ENCODE assay signal across 14 cellular contexts in the genomic region with DNA sequence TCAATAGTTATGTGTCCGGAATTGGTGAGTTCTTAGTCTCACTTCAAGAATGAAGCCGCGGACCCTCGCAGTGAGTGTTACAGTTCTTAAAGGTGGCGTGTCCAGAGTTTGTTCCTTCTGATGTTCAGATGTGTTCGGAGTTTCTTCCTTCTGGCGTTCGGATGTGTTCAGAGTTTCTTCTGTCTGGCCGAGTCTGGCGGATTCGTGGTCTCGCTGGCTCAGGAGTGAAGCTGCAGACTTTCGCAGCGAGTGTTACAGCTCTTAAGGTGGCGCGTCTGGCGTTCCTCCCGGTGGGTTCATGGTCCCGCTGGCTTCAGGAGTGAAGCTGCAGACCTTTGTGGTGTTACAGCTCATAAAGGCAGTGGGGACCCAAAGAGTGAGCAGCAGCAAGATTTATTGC. TPM values are rescaled to one million over a fixed set of nuclear protein-coding genes. Genes with fewer than 3 reads are reported as not detected.
"Had no signal": no experiment of that assay in that cellular context is flagged by ENCODE, and none has a peak within 500 bp of the region (broad histone marks: within the 10 kb centered on the region; RNA-seq: fewer than 3 reads in every experiment).

No MANE protein-coding gene starts in this region.

RNA-seq across cellular contexts. Expression of a gene that starts 49.3 kb away (rescaled TPM):
- total RNA-seq: activated B cell treated with CpG ODN at 0.5 μM for 24 hours; activated CD4-positive, alpha-beta memory T cell treated with anti-CD3 and anti-CD28 coated beads for 36 hours; activated CD4-positive, alpha-beta memory T cell treated with anti-CD3 and anti-CD28 coated beads, Interleukin-2, amount 10 ng/mL, durations not matched to agents 7 days and 5 days; activated CD4-positive, alpha-beta T cell treated with anti-CD3 and anti-CD28 coated beads for 36 hours; activated CD4-positive, alpha-beta T cell treated with anti-CD3 and anti-CD28 coated beads, Interleukin-2, amount 10 ng/mL, durations not matched to agents 24 days and 14 days; activated CD4-positive, alpha-beta T cell treated with anti-CD3 and anti-CD28 coated beads, Interleukin-2, amount 10 ng/mL, durations not matched to agents 7 days and 5 days; activated CD8-positive, alpha-beta memory T cell treated with anti-CD3 and anti-CD28 coated beads for 36 hours; activated CD8-positive, alpha-beta memory T cell treated with anti-CD3 and anti-CD28 coated beads, Interleukin-2, amount 10 ng/mL, durations not matched to agents 7 days and 5 days; activated CD8-positive, alpha-beta T cell treated with anti-CD3 and anti-CD28 coated beads for 36 hours; activated CD8-positive, alpha-beta T cell treated with anti-CD3 and anti-CD28 coated beads, Interleukin-2, amount 10 ng/mL, durations not matched to agents 7 days and 5 days; T-cell; T-helper 1 cell treated with Interleukin-12 subunit alpha and Interleukin-12 subunit beta and Interleukin-4 antibody, amounts not matched to agents 30 ng/mL and 1 ng/mL, for 36 hours; T-helper 17 cell; T-helper 2 cell treated with Interferon-gamma antibody and Interleukin-4, amounts not matched to agents 100 ng/mL and 5 ng/mL, for 36 hours had no signal
